Comparison of ENCODE assay signal across 9 cellular contexts in genomic region chr19:37251308-37252229, GRCh38. TPM values are rescaled to one million over a fixed set of nuclear protein-coding genes. Genes with fewer than 3 reads are reported as not detected.
DNase-seq lines count a peak whose midpoint lies in the region; ATAC-seq and TF ChIP-seq lines count a peak whose summit lies in the region.
"Had no signal": no experiment of that assay in that cellular context is flagged by ENCODE, and none has a peak within 500 bp of the region (broad histone marks: within the 10 kb centered on the region; RNA-seq: fewer than 3 reads in every experiment).

No MANE protein-coding gene starts in this region.

- peaks cover 62% of the 10 kb centered on the region for H3K9me3 ChIP-seq in adipocyte (ENCODE audit: control insufficient read depth, low read length)

- ATAC-seq in Right ventricle myocardium superior (ENCODE audit: poor library complexity): peak; percentile 97
- ATAC-seq: HCT116 had no signal

- H3K4me1 ChIP-seq in adipocyte (ENCODE audit: control insufficient read depth, insufficient read depth, low read length): no peaks in the 10 kb centered on the region

- H3K4me3 ChIP-seq in AG10803 (ENCODE audit: low read length) (peak overlapping the region; percentile 78), adipocyte (ENCODE audit: low read length) (peak overlapping the region; percentile 82)

- DNase-seq in AG10803 (ENCODE audit: low read depth) (peak; percentile 99), GOT3 (lab: John Stamatoyannopoulos, UW) (peak; percentile 70), NCI-H69 (lab: John Stamatoyannopoulos, UW) (peak; percentile 18), adipocyte (ENCODE audit: low read depth) (peak; percentile 95), Right ventricle myocardium superior (peak; percentile 90), putamen (ENCODE audit: low spot score) (peak; percentile 99), DMS79 treated with DMSO at 0.1 percent for 48 hours (lab: John Stamatoyannopoulos, UW) (no peak), islet precursor cell (no peak)

- H3K36me3 ChIP-seq in adipocyte (ENCODE audit: control insufficient read depth, insufficient read depth, low read length, severe bottlenecking): peaks cover 5% of the 10 kb centered on the region

- intact Hi-C loops in Right ventricle myocardium superior (cut with DNase I): no loop called here

- no peaks in the 10 kb centered on the region for H3K27me3 ChIP-seq in adipocyte (replicated peaks; ENCODE audit: control insufficient read depth, insufficient read depth, low read length)

- no peak for TF ChIP-seq CTCF in AG10803 (conservative IDR thresholded peaks at IDR 0.05; ENCODE audit: low read length)

- peak overlapping the region; percentile 86 for H3K9ac ChIP-seq in adipocyte (ENCODE audit: low read length)

RNA-seq across cellular contexts. Expression of gene ZNF383, which starts 33.6 kb away (rescaled TPM):
- 9.9 TPM for total RNA-seq in Right ventricle myocardium superior

RNA-seq across cellular contexts. Expression of gene ZNF585B, which starts 41.2 kb away (rescaled TPM):
- 10.2 TPM for total RNA-seq in Right ventricle myocardium superior

Comparison
In these comparisons a context has a peak if more than half of its experiments do, and no peak if none do; other contexts are left out.
1. DNase-seq: peak in AG10803 (single experiment), GOT3 (single experiment), NCI-H69 (single experiment), adipocyte (single experiment), Right ventricle myocardium superior (single experiment) and putamen (single experiment); none in DMS79 treated with DMSO at 0.1 percent for 48 hours (single experiment) and islet precursor cell (single experiment).